In the genomic region with DNA sequence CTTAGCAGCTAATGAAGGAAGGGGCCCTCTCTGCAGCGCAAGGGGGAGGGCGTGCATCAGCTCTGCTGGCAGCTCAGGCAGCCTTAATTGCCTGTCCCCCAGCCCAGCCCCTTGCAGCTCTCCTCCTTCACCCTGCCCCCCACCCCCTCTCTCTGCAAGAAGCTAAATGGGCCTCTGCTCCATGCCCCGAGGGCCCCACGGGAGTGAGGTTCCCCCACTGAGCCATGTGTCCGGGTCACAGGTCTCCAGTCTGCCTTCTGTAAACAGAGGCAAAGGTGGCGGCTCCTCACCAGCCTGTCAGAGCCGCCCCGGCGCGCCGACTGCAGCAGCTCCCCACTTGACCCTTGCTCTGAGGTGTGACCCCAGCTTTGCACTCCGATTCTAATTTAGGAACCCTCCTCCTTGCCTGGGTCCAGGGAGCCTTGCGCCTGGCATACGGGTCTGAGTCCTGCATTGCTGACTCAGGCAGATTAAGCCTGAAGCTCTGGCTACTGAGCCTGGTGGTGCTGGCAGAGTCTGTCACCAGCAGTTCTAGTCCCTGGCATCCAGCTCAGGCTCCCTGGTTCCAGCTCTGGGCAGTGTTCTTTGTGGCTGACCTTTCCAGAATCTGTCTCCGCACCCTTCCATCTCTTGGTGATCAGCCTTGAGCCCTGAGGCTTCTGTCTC, we compare ENCODE assay signal across 24 cellular contexts. TPM values are rescaled to one million over a fixed set of nuclear protein-coding genes. Genes with fewer than 3 reads are reported as not detected.
DNase-seq lines count a peak whose midpoint lies in the region; ATAC-seq and TF ChIP-seq lines count a peak whose summit lies in the region.
"Had no signal": no experiment of that assay in that cellular context is flagged by ENCODE, and none has a peak within 500 bp of the region (broad histone marks: within the 10 kb centered on the region; RNA-seq: fewer than 3 reads in every experiment).

No MANE protein-coding gene starts in this region.

- H3K4me1 ChIP-seq in left ventricle myocardium inferior (no peaks in the 10 kb centered on the region), GM23338 (ENCODE audit: insufficient read depth) (peaks cover 4% of the 10 kb centered on the region; the same call in 1 of the 2 replicates), mesenchymal stem cell (ENCODE audit: control insufficient read depth, insufficient read depth, low read depth, low read length) (no peaks in the 10 kb centered on the region)
- H3K4me1 ChIP-seq: BE2C, SJSA1 had no signal

- no peak overlapping the region for H4K8ac ChIP-seq in mesenchymal stem cell (ENCODE audit: low read length)

- H3K23ac ChIP-seq in mesenchymal stem cell (ENCODE audit: low read length in 2 of 2): no peak overlapping the region

- H3K18ac ChIP-seq in mesenchymal stem cell (ENCODE audit: low read depth in 1 of 2, low read length in 2 of 2): no peak overlapping the region

- no peak overlapping the region for H2BK5ac ChIP-seq in mesenchymal stem cell (ENCODE audit: low read depth, low read length, poor library complexity, severe bottlenecking)

- H3K9ac ChIP-seq in mesenchymal stem cell (ENCODE audit: low read length): no peak overlapping the region

- no peak overlapping the region for H3K27ac ChIP-seq in left ventricle myocardium inferior (replicated peaks)
- H3K27ac ChIP-seq in GM23338 (ENCODE audit: low read depth): no peak overlapping the region
- no peak overlapping the region for H3K27ac ChIP-seq in mesenchymal stem cell (ENCODE audit: low read length, poor library complexity, severe bottlenecking)
- H3K27ac ChIP-seq: PC-9, RWPE1, SJSA1 had no signal

- ATAC-seq in Right ventricle myocardium inferior (peak; percentile 29), GM23338 (peak; percentile 59), GM21786 (IDR thresholded peaks at IDR 0.05; ENCODE audit: unreplicated experiment) (no peak)

- 19% methylated on average over 15 of the region's 15 CpGs for WGBS in mesenchymal stem cell

- H2BK15ac ChIP-seq in mesenchymal stem cell (ENCODE audit: low read depth, poor library complexity, severe bottlenecking): no peak overlapping the region

- peak overlapping the region; percentile 69; the same call in 1 of the 2 replicates for H2AFZ ChIP-seq in GM23338
- no peak overlapping the region for H2AFZ ChIP-seq in mesenchymal stem cell (ENCODE audit: low read depth, low read length)
- H2AFZ ChIP-seq: PC-9 had no signal

- H3K79me2 ChIP-seq in GM23338 (replicated peaks; ENCODE audit: insufficient read depth): no peaks in the 10 kb centered on the region

- H3K4me1 Mint-ChIP-seq in GM23338: peaks cover 17% of the 10 kb centered on the region; the same call in 2 of the 3 replicates
- H3K4me1 Mint-ChIP-seq: CD4-positive, CD25-positive, alpha-beta regulatory T cell had no signal

- DNase-seq in Right ventricle myocardium inferior (ENCODE audit: missing footprints): no peak
- no peak for DNase-seq in left ventricle myocardium inferior
- no peak for DNase-seq in GM23338 (ENCODE audit: low spot score)
- peak; percentile 28 for DNase-seq in iPS-NIHi7 (ENCODE audit: extremely low spot score)
- peak; percentile 56 for DNase-seq in retina
- no peak for DNase-seq in mesenchymal stem cell
- DNase-seq in SHP77 treated with DMSO at 0.1 percent for 48 hours (lab: John Stamatoyannopoulos, UW): no peak
- DNase-seq: BE2C; CD4-positive, CD25-positive, alpha-beta regulatory T cell; COR-L47; DMS 273 treated with DMSO at 0.1 percent for 48 hours; DND-41; HCEC 1CT; Kasumi-1; MG63; NCI-H1048; NCI-H1694; NCI-H345; NCI-H524 treated with DMSO at 0.1 percent for 48 hours; PC-9 had no signal

- peaks cover 89% of the 10 kb centered on the region for H3K27me3 ChIP-seq in left ventricle myocardium inferior (ENCODE audit: low read depth)
- H3K27me3 ChIP-seq in GM23338 (ENCODE audit: insufficient read depth): no peaks in the 10 kb centered on the region
- peaks cover 0 to 72% of the 10 kb centered on the region in 2 experiments for H3K27me3 ChIP-seq in mesenchymal stem cell (ENCODE audit: control insufficient read depth in 1 of 2, insufficient read depth in 1 of 2, low read length in 2 of 2)
- H3K27me3 ChIP-seq: SJSA1 had no signal

- no peak overlapping the region for H3K4me2 ChIP-seq in GM23338
- H3K4me2 ChIP-seq in mesenchymal stem cell (ENCODE audit: low read length, poor library complexity, severe bottlenecking): no peak overlapping the region
- H3K4me2 ChIP-seq: PC-9 had no signal

- H3K14ac ChIP-seq in mesenchymal stem cell (ENCODE audit: low read length in 2 of 2): no peak overlapping the region

- H3K36me3 Mint-ChIP-seq in GM23338 (ENCODE audit: low read depth): no peaks in the 10 kb centered on the region
- H3K36me3 Mint-ChIP-seq: CD4-positive, CD25-positive, alpha-beta regulatory T cell had no signal

- H3K79me1 ChIP-seq in mesenchymal stem cell (replicated peaks; ENCODE audit: low read length, poor library complexity, severe bottlenecking): no peaks in the 10 kb centered on the region

- H3K4me3 ChIP-seq in left ventricle myocardium inferior (no peak overlapping the region), GM23338 (no peak overlapping the region), mesenchymal stem cell (ENCODE audit: insufficient read depth in 1 of 2, low read depth in 1 of 2, low read length in 2 of 2) (no peak overlapping the region)
- H3K4me3 ChIP-seq: MG63, PC-9, SJSA1 had no signal

- H3K36me3 ChIP-seq in left ventricle myocardium inferior: no peaks in the 10 kb centered on the region
- no peaks in the 10 kb centered on the region for H3K36me3 ChIP-seq in GM23338 (ENCODE audit: insufficient read depth)
- H3K36me3 ChIP-seq in mesenchymal stem cell (ENCODE audit: control insufficient read depth in 1 of 2, insufficient read depth in 2 of 2, low read depth in 1 of 2, low read length in 2 of 2): no peaks in the 10 kb centered on the region
- H3K36me3 ChIP-seq: BE2C, MG63, SJSA1 had no signal

- H2AK5ac ChIP-seq in mesenchymal stem cell (ENCODE audit: low read length, severe bottlenecking): no peak overlapping the region

- intact Hi-C loops in Right ventricle myocardium inferior (cut with DNase I): no loop called here
- intact Hi-C loops in left ventricle myocardium inferior (cut with micrococcal nuclease): no loop called here

- no peak overlapping the region for H2BK120ac ChIP-seq in mesenchymal stem cell (ENCODE audit: low read depth, low read length)

- H3K4me3 Mint-ChIP-seq in GM23338: no peak overlapping the region
- H3K4me3 Mint-ChIP-seq: CD4-positive, CD25-positive, alpha-beta regulatory T cell had no signal

- peaks cover 6% of the 10 kb centered on the region for H3K9me3 ChIP-seq in left ventricle myocardium inferior (replicated peaks)
- H3K9me3 ChIP-seq in mesenchymal stem cell (ENCODE audit: control insufficient read depth, low read length): peaks cover 1% of the 10 kb centered on the region
- H3K9me3 ChIP-seq: BE2C, MG63, SJSA1 had no signal

- no peak overlapping the region for H3K27ac Mint-ChIP-seq in GM23338
- H3K27ac Mint-ChIP-seq: CD4-positive, CD25-positive, alpha-beta regulatory T cell had no signal

- H2BK12ac ChIP-seq in mesenchymal stem cell (ENCODE audit: low read length in 2 of 2): no peak overlapping the region

- TF ChIP-seq CTCF in left ventricle myocardium inferior (IDR thresholded peaks at IDR 0.05; ENCODE audit: borderline replicate concordance): no peak
- TF ChIP-seq CTCF in GM23338 (conservative IDR thresholded peaks at IDR 0.05; ENCODE audit: low read depth in 2 of 2): no peak

- no peak overlapping the region for H3K4ac ChIP-seq in mesenchymal stem cell (ENCODE audit: low read depth in 1 of 2, low read length in 2 of 2)

- peaks cover 8% of the 10 kb centered on the region for H3K27me3 Mint-ChIP-seq in GM23338 (ENCODE audit: insufficient read depth, low read depth, poor library complexity)

- H3F3A ChIP-seq in GM23338 (replicated peaks; ENCODE audit: low read depth): no peaks in the 10 kb centered on the region

- no peaks in the 10 kb centered on the region for H3K9me2 ChIP-seq in GM23338 (ENCODE audit: insufficient read depth)

- H4K20me1 ChIP-seq in GM23338 (replicated peaks; ENCODE audit: insufficient read depth): no peaks in the 10 kb centered on the region

- no peaks in the 10 kb centered on the region for H3K9me3 Mint-ChIP-seq in GM23338

- H4K91ac ChIP-seq in mesenchymal stem cell (ENCODE audit: low read length): no peak overlapping the region

TF ChIP-seq in GM23338, 12 proteins besides CTCF, POLR2A, EP300 and RAD21 (continues in another document):
- no peak for TF ChIP-seq EZH2phosphoT487 (IDR thresholded peaks at IDR 0.05; ENCODE audit: unreplicated experiment)
- TF ChIP-seq, protein P1, sequence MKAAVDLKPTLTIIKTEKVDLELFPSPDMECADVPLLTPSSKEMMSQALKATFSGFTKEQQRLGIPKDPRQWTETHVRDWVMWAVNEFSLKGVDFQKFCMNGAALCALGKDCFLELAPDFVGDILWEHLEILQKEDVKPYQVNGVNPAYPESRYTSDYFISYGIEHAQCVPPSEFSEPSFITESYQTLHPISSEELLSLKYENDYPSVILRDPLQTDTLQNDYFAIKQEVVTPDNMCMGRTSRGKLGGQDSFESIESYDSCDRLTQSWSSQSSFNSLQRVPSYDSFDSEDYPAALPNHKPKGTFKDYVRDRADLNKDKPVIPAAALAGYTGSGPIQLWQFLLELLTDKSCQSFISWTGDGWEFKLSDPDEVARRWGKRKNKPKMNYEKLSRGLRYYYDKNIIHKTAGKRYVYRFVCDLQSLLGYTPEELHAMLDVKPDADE (IDR thresholded peaks at IDR 0.05): no peak

RNA-seq across cellular contexts. Expression of gene NTRK3, which starts 28.0 kb away (rescaled TPM):
- total RNA-seq in Right ventricle myocardium inferior (5.1 TPM), left ventricle myocardium inferior (1.6 TPM)
- 3.1 and 5.4 TPM in 2 replicates for total RNA-seq in GM23338 (2014; rRNA removed; shearing (Covaris generic))
- 4.0 and 5.3 TPM in 2 replicates for polyA plus RNA-seq in GM23338 (2016; fragmentation: Nextera tagmentation; extraction: Ambion mirVana)
- 0.30 TPM for polyA plus RNA-seq in mesenchymal stem cell (2013, experiment 1 of 2)
- polyA plus RNA-seq in mesenchymal stem cell (2013, experiment 2 of 2): 0.63 TPM
- total RNA-seq: A172; CD4-positive, CD25-positive, alpha-beta regulatory T cell; PC-9; SJSA1 had no signal
- polyA plus RNA-seq: CD4-positive, CD25-positive, alpha-beta regulatory T cell had no signal

Comparison
In these comparisons a context has a peak if more than half of its experiments do, and no peak if none do; other contexts are left out.
1. DNase-seq: peak in iPS-NIHi7 (single experiment) and retina (single experiment); none in Right ventricle myocardium inferior (single experiment), left ventricle myocardium inferior (single experiment), GM23338 (single experiment), mesenchymal stem cell (single experiment) and SHP77 treated with DMSO at 0.1 percent for 48 hours (single experiment).